ENCODE assay signal across 13 cellular contexts in genomic region chr19:45814851-45815481, GRCh38. TPM values are rescaled to one million over a fixed set of nuclear protein-coding genes. Genes with fewer than 3 reads are reported as not detected.
DNase-seq lines count a peak whose midpoint lies in the region; ATAC-seq, FAIRE-seq and TF ChIP-seq lines count a peak whose summit lies in the region.
"Had no signal": no experiment of that assay in that cellular context is flagged by ENCODE, and none has a peak within 500 bp of the region (broad histone marks: within the 10 kb centered on the region; RNA-seq: fewer than 3 reads in every experiment).

Gene RSPH6A (minus strand): TSS chr19:45815308. CDS start chr19:45815176, 132 bp downstream.

- intact Hi-C loops in K562 (cut with micrococcal nuclease): loop anchor here (5.0 to 10.0 kb wide), 2 partner anchors 197 to 260 kb away; no protein-coding TSS in a partner anchor
- intact Hi-C loops in sigmoid colon (cut with DNase I): loop anchor here (5.0 kb wide), 1 partner anchor 67 kb away; no protein-coding TSS in a partner anchor

- H3K4me3 ChIP-seq in HUES6 (ENCODE audit: low read depth, low read length) (peak within 1 kb of the TSS; percentile 84), K562 (no peak within 1 kb of the TSS), sigmoid colon (peak within 1 kb of the TSS; percentile 5 to 45 (median 24))

- 95% methylated on average over 21 of the region's 40 CpGs for WGBS in K562 (ENCODE audit: insufficient coverage, low coverage, missing lambda C conversion rate)
- WGBS in sigmoid colon, 2 donors: 43 to 77% methylated on average over 40 of the region's 40 CpGs

- no peak for DNase-seq in K562 (ENCODE audit: extremely low read depth in 1 of 4, low spot score in 3 of 4)
- DNase-seq in immature natural killer cell: no peak
- DNase-seq in sigmoid colon: no peak
- no peak for DNase-seq in NCI-H1417 (lab: John Stamatoyannopoulos, UW)
- no peak for DNase-seq in HFFc6
- DNase-seq: activated gamma-delta T cell, kidney, NCI-H2081 treated with DMSO at 0.1 percent for 48 hours had no signal

- no peaks in the 10 kb centered on the region for H3K27me3 ChIP-seq in HUES6 (ENCODE audit: control insufficient read depth, insufficient read depth, low read length)
- no peaks in the 10 kb centered on the region for H3K27me3 ChIP-seq in K562 (ENCODE audit: control insufficient read depth in 2 of 2, insufficient read depth in 2 of 2, low read length in 2 of 2)
- peaks cover 8 to 43% (median 24%) of the 10 kb centered on the region in 3 donors for H3K27me3 ChIP-seq in sigmoid colon

- H3K79me2 ChIP-seq in K562 (ENCODE audit: control insufficient read depth, insufficient read depth, low read length): no peaks in the 10 kb centered on the region

- no peak for TF ChIP-seq POLR2A in K562 (conservative IDR thresholded peaks at IDR 0.05)
- no peak for TF ChIP-seq POLR2A in sigmoid colon (IDR thresholded peaks at IDR 0.05)

- no peak within 1 kb of the TSS for H3K27ac Mint-ChIP-seq in immature natural killer cell
- H3K27ac Mint-ChIP-seq in HFFc6: no peak within 1 kb of the TSS

- H3K9me1 ChIP-seq in K562 (ENCODE audit: control insufficient read depth, insufficient read depth, low read length): peaks cover 2% of the 10 kb centered on the region

- H2AFZ ChIP-seq in K562 (ENCODE audit: low read depth, low read length): no peak within 1 kb of the TSS

- H3K9ac ChIP-seq in HUES6 (ENCODE audit: low read length): peak within 1 kb of the TSS; percentile 80
- no peak within 1 kb of the TSS for H3K9ac ChIP-seq in K562 (ENCODE audit: insufficient read depth in 1 of 2, low read depth in 2 of 2, low read length in 2 of 2)

- peak within 1 kb of the TSS; percentile 42 for H3K27ac ChIP-seq in HUES6 (ENCODE audit: low read depth, low read length)
- H3K27ac ChIP-seq in K562 (ENCODE audit: extremely low read depth, low read depth, low read length): no peak within 1 kb of the TSS
- peak within 1 kb of the TSS in 1 of 4 donors; percentile 3 for H3K27ac ChIP-seq in sigmoid colon
- H3K27ac ChIP-seq: VCaP had no signal

- no peak for FAIRE-seq in K562 (lab: Jason Lieb, UNC)
- FAIRE-seq: kidney had no signal

- no peak for ATAC-seq in K562
- no peak for ATAC-seq in GM19324 (IDR thresholded peaks at IDR 0.05; ENCODE audit: low FRiP score, unreplicated experiment)
- ATAC-seq in GM18870 (IDR thresholded peaks at IDR 0.05; ENCODE audit: unreplicated experiment): no peak

- H3K9me3 Mint-ChIP-seq in immature natural killer cell: no peaks in the 10 kb centered on the region
- H3K9me3 Mint-ChIP-seq in HFFc6: no peaks in the 10 kb centered on the region

- H3K36me3 ChIP-seq in HUES6 (ENCODE audit: control insufficient read depth, insufficient read depth, low read length): peaks cover 9% of the 10 kb centered on the region
- H3K36me3 ChIP-seq in K562 (ENCODE audit: control insufficient read depth, insufficient read depth, low read length): peaks cover 27% of the 10 kb centered on the region; the same call in 2 of the 3 replicates
- peaks cover 0 to 9% (median 0%) of the 10 kb centered on the region in 4 donors for H3K36me3 ChIP-seq in sigmoid colon

- H3K4me2 ChIP-seq in K562 (ENCODE audit: insufficient read depth, low read length): no peak within 1 kb of the TSS

- H3K36me3 Mint-ChIP-seq in immature natural killer cell: no peaks in the 10 kb centered on the region
- peaks cover 6% of the 10 kb centered on the region; the same call in 1 of the 2 replicates for H3K36me3 Mint-ChIP-seq in HFFc6 (ENCODE audit: low read depth)

- no peak for TF ChIP-seq RAD21 in K562 (CRISPR knock-in tag; conservative IDR thresholded peaks at IDR 0.05 in 1 of 2, IDR thresholded peaks at IDR 0.05 in 1 of 2)

- CTCF ChIA-PET in K562 (lab: Yijun Ruan, JAX; ENCODE audit: low intra/inter-chr PET ratio): no interaction called here

- POLR2A ChIA-PET in K562 (lab: Yijun Ruan, JAX): interaction anchor here (0.6 to 1.5 kb wide), 2 partner anchors 11 to 117 kb away, joined by 4 to 5 read pairs; no protein-coding TSS in a partner anchor

- peaks cover 7% of the 10 kb centered on the region; the same call in 1 of the 2 replicates for H4K20me1 ChIP-seq in K562 (replicated peaks; ENCODE audit: control insufficient read depth, insufficient read depth, low read length)

- H3K9me3 ChIP-seq in HUES6 (ENCODE audit: control insufficient read depth, insufficient read depth, low read depth, low read length) (no peaks in the 10 kb centered on the region), K562 (replicated peaks; ENCODE audit: control insufficient read depth, insufficient read depth, low read depth, low read length) (no peaks in the 10 kb centered on the region), sigmoid colon (no peaks in the 10 kb centered on the region)

- H3K4me3 Mint-ChIP-seq in immature natural killer cell (peak within 1 kb of the TSS; percentile 57 to 78 (median 66)), HFFc6 (no peak within 1 kb of the TSS)

- in situ Hi-C loops in K562 (cut with MboI): no loop called here

- TF ChIP-seq CTCF in K562 (IDR thresholded peaks at IDR 0.05 in 2 of 3, conservative IDR thresholded peaks at IDR 0.05 in 1 of 3; ENCODE audit: insufficient read depth in 2 of 3, low read depth in 1 of 3, low read length in 3 of 3): no peak
- TF ChIP-seq CTCF in sigmoid colon (IDR thresholded peaks at IDR 0.05): no peak
- TF ChIP-seq CTCF in HFFc6 (IDR thresholded peaks at IDR 0.05): no peak

- H3K27me3 Mint-ChIP-seq in immature natural killer cell (ENCODE audit: low read depth in 3 of 3) (peaks cover 4 to 15% (median 13%) of the 10 kb centered on the region in 3 donors), HFFc6 (ENCODE audit: insufficient read depth) (peaks cover 6% of the 10 kb centered on the region)

- H3K4me1 ChIP-seq in HUES6 (ENCODE audit: control insufficient read depth, insufficient read depth, low read length): peaks cover 29% of the 10 kb centered on the region
- H3K4me1 ChIP-seq in K562 (replicated peaks in 1 of 2; ENCODE audit: control insufficient read depth in 2 of 2, insufficient read depth in 2 of 2, low read length in 2 of 2): peaks cover 6 to 42% of the 10 kb centered on the region in 2 experiments; a peak in 4 of 5 replicates
- peaks cover 0 to 23% (median 18%) of the 10 kb centered on the region in 4 donors for H3K4me1 ChIP-seq in sigmoid colon

- no peak for TF ChIP-seq EP300 in K562 (IDR thresholded peaks at IDR 0.05; ENCODE audit: low read length)
- TF ChIP-seq EP300 in sigmoid colon (IDR thresholded peaks at IDR 0.05): no peak

- BruUV-seq in K562 (replicated peaks; lab: Mats Ljungman, UMichigan): no TSS peak

- H3K4me1 Mint-ChIP-seq in immature natural killer cell: peaks cover 6 to 7% of the 10 kb centered on the region in 2 donors
- H3K4me1 Mint-ChIP-seq in HFFc6 (ENCODE audit: low read depth): peaks cover 16% of the 10 kb centered on the region

TF ChIP-seq in K562, 482 proteins besides CTCF, POLR2A, EP300 and RAD21 (continues in another document):
- TF ChIP-seq POLR2G (IDR thresholded peaks at IDR 0.05; ENCODE audit: low read depth, low read length): peak; percentile 63

RNA-seq across cellular contexts. Expression of gene RSPH6A, which starts in this region (rescaled TPM):
- 0.63 and 3.1 TPM in 2 replicates for total RNA-seq in K562 (2011; cell fraction: chromatin; rRNA removed; ENCODE audit: low replicate concordance)
- 1.5 and 1.7 TPM in 2 replicates for total RNA-seq in K562 (2011; cell fraction: nucleolus; rRNA removed)
- 0.81 and 1.1 TPM in 2 replicates for total RNA-seq in K562 (2011; cell fraction: nucleoplasm; rRNA removed)
- total RNA-seq in K562 (2014; rRNA removed) (not detected in 2 replicates), K562 (2014; rRNA removed; fragmentation: Illumina TruSeq; extraction: Trizol) (not detected in 2 replicates), K562 (2015; rRNA removed; fragmentation: Illumina TruSeq; extraction: Trizol) (0.07 TPM in 1 of 2 replicates, not detected in the other), K562 (2021) (0.07 TPM in 1 of 2 replicates, not detected in the other), sigmoid colon (not detected)
- polyA plus RNA-seq in K562 (2011; rRNA removed) (0.03 and 0.04 TPM in 2 replicates), K562 (2014; fragmentation: Illumina TruSeq; extraction: Trizol) (not detected in 2 replicates), K562 (2014; fragmentation: Nextera tagmentation; extraction: Ambion mirVana) (not detected), K562 (2014; rRNA removed) (0.07 and 0.15 TPM in 2 replicates), immature natural killer cell (not detected), sigmoid colon (under 1 TPM in 1 of 3 donors, not detected in 2; 0.12 TPM)
- not detected in 2 replicates for polyA plus RNA-seq in K562 (2011; cell fraction: cytosol; rRNA removed)
- 0.08 and 0.14 TPM in 2 replicates for polyA plus RNA-seq in K562 (2011; cell fraction: nucleus; rRNA removed)
- polyA plus RNA-seq in K562 (2012): 0.05 and 0.15 TPM in 2 replicates
- polyA minus RNA-seq in K562 (2011; rRNA and poly(A)+ RNA removed): 0.09 TPM in 1 of 2 replicates, not detected in the other
- not detected in 2 replicates for polyA minus RNA-seq in K562 (2011; cell fraction: cytosol; rRNA and poly(A)+ RNA removed)
- polyA minus RNA-seq in K562 (2011; cell fraction: nucleus; rRNA and poly(A)+ RNA removed): 0.54 and 0.56 TPM in 2 replicates
- under 1 TPM in 1 of 6 experiments, not detected in 5; 0.07 TPM for total RNA-seq in HFFc6 (2021; fragmentation: NEBNext Ultra II Directional; extraction: Animal tissue kit (Norgen Biotek cat#: 25700))
- total RNA-seq: RPMI7951 had no signal
